22 cellular contexts compared by ENCODE assay signal in the genomic region with DNA sequence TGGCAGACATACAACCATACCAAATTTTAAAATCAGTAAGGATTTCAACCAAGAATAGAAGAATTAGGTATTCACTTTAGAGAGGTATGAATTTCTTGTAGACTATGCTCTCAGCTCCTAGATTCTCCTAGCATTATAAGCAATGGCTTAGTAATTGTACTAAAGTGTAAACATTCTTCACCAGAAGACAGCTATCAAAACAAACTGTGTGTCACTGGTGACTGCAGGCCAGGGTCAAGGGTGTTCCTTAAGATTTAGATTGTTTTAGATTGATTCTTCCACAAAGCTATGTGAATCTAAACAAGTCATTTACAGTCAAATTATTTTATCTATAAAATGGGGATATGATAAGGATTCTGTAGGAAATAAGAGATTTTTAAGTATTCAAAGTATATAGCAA. TPM values are rescaled to one million over a fixed set of nuclear protein-coding genes. Genes with fewer than 3 reads are reported as not detected.
DNase-seq lines count a peak whose midpoint lies in the region; ATAC-seq, FAIRE-seq and TF ChIP-seq lines count a peak whose summit lies in the region.
"Had no signal": no experiment of that assay in that cellular context is flagged by ENCODE, and none has a peak within 500 bp of the region (broad histone marks: within the 10 kb centered on the region; RNA-seq: fewer than 3 reads in every experiment).

No MANE protein-coding gene starts in this region.

- no peak for TF ChIP-seq POLR2A in GM12892 (IDR thresholded peaks at IDR 0.05; ENCODE audit: low read depth, low read length)

- H3K9me3 ChIP-seq in Panc1 (ENCODE audit: control insufficient read depth, insufficient read depth, low read depth, low read length), result no peaks in the 10 kb centered on the region
- H3K9me3 ChIP-seq: adrenal gland had no signal

- in situ Hi-C loops in Panc1 (cut with HindIII; ENCODE audit: low pct_unique_long_range_greater_than_20kb, low sequenced_read_pairs), result no loop called here

- 0 out of 2 replicates have a peak, but pooled peaks have one; percentile 59 for ATAC-seq in Panc1
- ATAC-seq: effector memory CD8-positive, alpha-beta T cell; K562; naive thymus-derived CD4-positive, alpha-beta T cell had no signal

- CTCF ChIA-PET in Panc1 (lab: Charles Lee), result no interaction called here
- CTCF ChIA-PET in HEK293T (lab: Yijun Ruan, JAX), result no interaction called here

- BruUV-seq in Panc1 (replicated peaks; lab: Mats Ljungman, UMichigan), result no TSS peak

- no peak overlapping the region for H3K27ac ChIP-seq in Panc1 (ENCODE audit: low read length)
- H3K27ac ChIP-seq: adrenal gland had no signal

- no peaks in the 10 kb centered on the region for H3K4me1 ChIP-seq in Panc1 (ENCODE audit: control insufficient read depth, insufficient read depth, low read length)

- no peaks in the 10 kb centered on the region for H3K27me3 ChIP-seq in Panc1 (ENCODE audit: control insufficient read depth, insufficient read depth, low read length)
- H3K27me3 ChIP-seq: adrenal gland had no signal

- no peak for FAIRE-seq in GM12892 (lab: Jason Lieb, UNC)

- TF ChIP-seq CTCF in Panc1 (IDR thresholded peaks at IDR 0.05), result no peak

- peaks cover 49% of the 10 kb centered on the region for H3K36me3 ChIP-seq in Panc1 (ENCODE audit: control insufficient read depth, insufficient read depth, low read length)

- no peak overlapping the region for H3K4me3 ChIP-seq in Panc1 (ENCODE audit: low read depth in 2 of 2, low read length in 2 of 2)
- H3K4me3 ChIP-seq: adrenal gland, K562 had no signal

- POLR2A ChIA-PET in Panc1 (lab: Charles Lee) (no interaction called here), HEK293T (lab: Yijun Ruan, JAX) (no interaction called here)

- intact Hi-C loops in Panc1 (cut with micrococcal nuclease; ENCODE audit: unreplicated experiment), result loop anchor here (10.0 kb wide), 1 partner anchor 63 kb away; the partner anchor contains the start of gene ATP13A3

- DNase-seq in GM04503 (ENCODE audit: low read depth) (peak; percentile 23), Panc1 (ENCODE audit: low read depth, low spot score) (no peak), fibroblast of gingiva (ENCODE audit: low read depth) (peak; percentile 23), stromal cell of bone marrow (ENCODE audit: low read depth) (peak; percentile 5), HEK293T (ENCODE audit: extremely low spot score) (no peak), GM12892 (ENCODE audit: insufficient read length) (no peak)
- no peak for DNase-seq in stimulated activated CD4-positive, alpha-beta T cell treated with anti-CD3 and anti-CD28 coated beads, Interleukin-15, amount 100 ng/mL, for 24 hours
- DNase-seq: activated gamma-delta T cell; adrenal gland; cerebellar nuclear complex; DMS153; effector memory CD8-positive, alpha-beta T cell; kidney glomerular epithelial cell; mesendoderm; naive thymus-derived CD4-positive, alpha-beta T cell; NCI-H1092; NCI-H2081 treated with DMSO at 0.1 percent for 48 hours; NCI-H446 treated with DMSO at 0.1 percent for 48 hours; posterior cingulate gyrus; SW 1271 had no signal

TF ChIP-seq in HEK293T, 16 proteins besides CTCF, POLR2A, EP300 and RAD21:
- TF ChIP-seq SP1 (IDR thresholded peaks at IDR 0.05) (no peak), SUZ12 (IDR thresholded peaks at IDR 0.05) (no peak), FOXK2 (IDR thresholded peaks at IDR 0.05) (no peak), TARDBP (IDR thresholded peaks at IDR 0.05) (no peak), LEF1 (IDR thresholded peaks at IDR 0.05; ENCODE audit: borderline replicate concordance) (no peak), CTBP1 (IDR thresholded peaks at IDR 0.05; ENCODE audit: borderline replicate concordance) (no peak), HDGF (IDR thresholded peaks at IDR 0.05; ENCODE audit: borderline replicate concordance) (no peak), FOXM1 (IDR thresholded peaks at IDR 0.05; ENCODE audit: borderline replicate concordance) (no peak), ARNT (IDR thresholded peaks at IDR 0.05) (no peak), ELF4 (IDR thresholded peaks at IDR 0.05) (no peak), BHLHE40 (IDR thresholded peaks at IDR 0.05; ENCODE audit: borderline replicate concordance) (no peak), FOXA1 (IDR thresholded peaks at IDR 0.05) (no peak), PKNOX1 (IDR thresholded peaks at IDR 0.05) (no peak), ZNF384 (IDR thresholded peaks at IDR 0.05) (no peak), L3MBTL2 (conservative IDR thresholded peaks at IDR 0.05) (no peak), NFRKB (IDR thresholded peaks at IDR 0.05) (no peak)

RNA-seq across cellular contexts. Expression of gene GP5, which starts 23.1 kb away (rescaled TPM):
- 0.05 TPM for total RNA-seq in Panc1 (2021; ENCODE audit: unreplicated experiment)
- not detected for polyA plus RNA-seq in Panc1 (2012; ENCODE audit: insufficient read length)
- not detected for polyA plus RNA-seq in GM12892 (2012; ENCODE audit: missing spikeins)
- polyA plus RNA-seq: adrenal gland had no signal

RNA-seq across cellular contexts. Expression of gene LRRC15, which starts 52.6 kb away (rescaled TPM):
- total RNA-seq in Panc1 (2021; ENCODE audit: unreplicated experiment), result 0.28 TPM
- 0.11 TPM for polyA plus RNA-seq in Panc1 (2012; ENCODE audit: insufficient read length)
- polyA plus RNA-seq in GM12892 (2012; ENCODE audit: missing spikeins), result not detected
- total RNA-seq: K562; naive thymus-derived CD4-positive, alpha-beta T cell had no signal
- polyA plus RNA-seq: CD14-positive monocyte; K562; naive thymus-derived CD4-positive, alpha-beta T cell had no signal

Comparison
In these comparisons a context has a peak if more than half of its experiments do, and no peak if none do; other contexts are left out.
1. DNase-seq: peak in GM04503 (single experiment), fibroblast of gingiva (single experiment) and stromal cell of bone marrow (single experiment); none in Panc1 (single experiment), HEK293T (single experiment), GM12892 (single experiment) and stimulated activated CD4-positive, alpha-beta T cell treated with anti-CD3 and anti-CD28 coated beads, Interleukin-15, amount 100 ng/mL, for 24 hours (single experiment).